In the genomic region with DNA sequence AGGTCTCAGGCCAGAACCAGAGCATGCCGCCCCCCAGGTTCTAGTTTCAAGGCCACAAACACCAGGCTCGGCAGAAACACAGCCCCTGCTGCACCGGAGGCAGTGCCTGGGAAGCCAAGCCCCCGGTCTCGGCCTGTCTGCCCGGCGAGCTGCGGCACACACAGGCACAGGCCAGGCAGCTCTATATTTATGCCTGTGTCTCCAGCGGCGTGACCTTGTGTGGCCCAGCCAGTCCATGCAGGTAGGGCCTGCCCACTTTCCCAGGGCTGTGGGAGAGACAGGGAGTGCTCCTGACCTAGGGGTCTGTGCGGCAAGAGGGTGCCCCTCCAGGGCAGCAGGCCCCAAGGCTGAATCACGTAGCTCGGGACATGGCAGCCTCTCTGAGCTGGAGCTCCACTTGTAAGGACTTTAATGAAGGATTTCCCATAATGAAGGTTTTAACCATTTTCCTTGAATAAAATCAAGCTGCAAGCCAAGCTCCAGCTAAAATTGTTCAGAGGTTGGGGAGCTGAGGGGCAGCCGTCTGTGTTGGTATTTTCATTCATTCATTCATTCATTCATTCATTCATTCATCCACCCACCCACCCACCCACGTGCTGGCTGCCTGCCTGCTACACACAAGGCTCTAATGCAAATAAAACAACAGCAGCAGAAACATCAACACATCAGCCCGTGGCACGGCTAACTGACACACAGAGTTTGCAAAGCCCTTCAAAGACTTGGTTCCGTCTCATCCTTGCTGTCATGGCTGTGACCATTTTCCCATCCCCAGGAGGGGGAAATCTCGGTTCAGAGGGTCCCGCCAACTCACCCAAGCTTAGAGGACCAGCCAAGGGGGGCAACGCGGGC, we compare ENCODE assay signal across 11 cellular contexts.
DNase-seq lines count a peak whose midpoint lies in the region; ATAC-seq and TF ChIP-seq lines count a peak whose summit lies in the region.
"Had no signal": no experiment of that assay in that cellular context is flagged by ENCODE, and none has a peak within 500 bp of the region (broad histone marks: within the 10 kb centered on the region; RNA-seq: fewer than 3 reads in every experiment).

No MANE protein-coding gene starts in this region.

- H3K36me3 ChIP-seq in SJSA1: peaks cover 79% of the 10 kb centered on the region
- peaks cover 0 to 35% of the 10 kb centered on the region in 2 donors for H3K36me3 ChIP-seq in psoas muscle (ENCODE audit: insufficient read depth in 1 of 2, low read depth in 1 of 2)

- intact Hi-C loops in psoas muscle (cut with DNase I): loop anchor here in 1 of 2 donors (2.0 to 5.0 kb wide), 2 partner anchors 18 to 130 kb away; no protein-coding TSS in a partner anchor

- TF ChIP-seq CTCF in AG10803 (conservative IDR thresholded peaks at IDR 0.05; ENCODE audit: low read length) (no peak), foreskin fibroblast (IDR thresholded peaks at IDR 0.05; ENCODE audit: low read depth, low read length) (no peak), psoas muscle (IDR thresholded peaks at IDR 0.05) (no peak)

- H3K27ac ChIP-seq in SJSA1: peak overlapping the region; percentile 85
- H3K27ac ChIP-seq in psoas muscle: peak overlapping the region; percentile 96

- no peak for DNase-seq in AG10803 (ENCODE audit: low read depth)
- no peak for DNase-seq in SJSA1 (ENCODE audit: low read depth in 1 of 2, low spot score in 2 of 2)
- peak in 1 of 2 donors; percentile 25 for DNase-seq in foreskin fibroblast
- DNase-seq in psoas muscle: peak; percentile 42 to 77
- DNase-seq in stimulated activated naive CD4-positive, alpha-beta T cell treated with Interleukin-2 at 50 U/mL for 16 hours (lab: John Stamatoyannopoulos, UW): no peak
- no peak for DNase-seq in NCI-H524 (lab: John Stamatoyannopoulos, UW)
- no peak for DNase-seq in NCI-H187 (lab: John Stamatoyannopoulos, UW)
- no peak for DNase-seq in activated CD4-positive, alpha-beta T cell treated with anti-CD3 and anti-CD28 coated beads, Interleukin-2, amount 50 U/mL, for 1 hour
- DNase-seq: activated T-cell treated with anti-CD3 and anti-CD28 coated beads, Interleukin-2, amount 50 U/mL, for 48 hours; CD8-positive, alpha-beta T cell; T-helper 17 cell had no signal

- ATAC-seq in psoas muscle: peak; percentile 17 to 60 (median 50)
- ATAC-seq: CD8-positive, alpha-beta T cell; T-helper 17 cell had no signal

- H3K27me3 ChIP-seq in SJSA1 (replicated peaks): no peaks in the 10 kb centered on the region
- no peaks in the 10 kb centered on the region for H3K27me3 ChIP-seq in psoas muscle (ENCODE audit: insufficient read depth in 3 of 3, low read length in 2 of 3)

- no peaks in the 10 kb centered on the region for H3K9me3 ChIP-seq in SJSA1 (replicated peaks)
- H3K9me3 ChIP-seq in psoas muscle: no peaks in the 10 kb centered on the region

- H3K4me3 ChIP-seq in AG10803 (ENCODE audit: low read length): peak overlapping the region; percentile 87
- H3K4me3 ChIP-seq in SJSA1: peak overlapping the region; percentile 49
- H3K4me3 ChIP-seq in foreskin fibroblast (ENCODE audit: low read depth in 1 of 2, low read length in 2 of 2): peak overlapping the region; percentile 22 to 88
- peak overlapping the region; percentile 79 for H3K4me3 ChIP-seq in psoas muscle

- 13 to 20% (median 18%) methylated on average over 22 of the region's 22 CpGs for WGBS in psoas muscle, 3 donors

- H3K4me1 ChIP-seq in SJSA1 (replicated peaks): peaks cover 87% of the 10 kb centered on the region
- peaks cover 73% of the 10 kb centered on the region for H3K4me1 ChIP-seq in psoas muscle

Comparison
In these comparisons a context has a peak if more than half of its experiments do, and no peak if none do; other contexts are left out.
1. DNase-seq: peak in psoas muscle (2 of 2); none in AG10803 (single experiment), SJSA1 (0 of 2), stimulated activated naive CD4-positive, alpha-beta T cell treated with Interleukin-2 at 50 U/mL for 16 hours (single experiment), NCI-H524 (0 of 2), NCI-H187 (0 of 2) and activated CD4-positive, alpha-beta T cell treated with anti-CD3 and anti-CD28 coated beads, Interleukin-2, amount 50 U/mL, for 1 hour (single experiment).
2. Peak in every context shown above with its lines, with median percentiles within 50 percentile points of each other: H3K4me3 ChIP-seq.